ENCODE assay signal across 8 cellular contexts in genomic region chr20:20237093-20237959, GRCh38.
DNase-seq lines count a peak whose midpoint lies in the region; ATAC-seq lines count a peak whose summit lies in the region.

No MANE protein-coding gene starts in this region.

- H3K4me1 ChIP-seq in adipocyte (ENCODE audit: control insufficient read depth, insufficient read depth, low read length), result no peaks in the 10 kb centered on the region

- H3K9me3 ChIP-seq in adipocyte (ENCODE audit: control insufficient read depth, low read length), result no peaks in the 10 kb centered on the region

- ATAC-seq in HG02642 (IDR thresholded peaks at IDR 0.05; ENCODE audit: poor library complexity, unreplicated experiment) (peak; percentile 73), HG03196 (IDR thresholded peaks at IDR 0.05; ENCODE audit: unreplicated experiment) (no peak)

- no peak overlapping the region for H3K4me3 ChIP-seq in adipocyte (ENCODE audit: low read length)

- peaks cover 21% of the 10 kb centered on the region for H3K27me3 ChIP-seq in adipocyte (replicated peaks; ENCODE audit: control insufficient read depth, insufficient read depth, low read length)

- H3K9ac ChIP-seq in adipocyte (ENCODE audit: low read length), result no peak overlapping the region

- peak; percentile 11 for DNase-seq in activated T-cell treated with anti-CD3 and anti-CD28 coated beads for 48 hours (ENCODE audit: low read depth)
- DNase-seq in activated T-cell treated with anti-CD3 and anti-CD28 coated beads for 4 hours, result no peak
- peak; percentile 20 for DNase-seq in NCI-H446 treated with DMSO at 0.1 percent for 48 hours (lab: John Stamatoyannopoulos, UW)
- DNase-seq in adipocyte (ENCODE audit: low read depth), result peak; percentile 58
- peak; percentile 57 for DNase-seq in hepatic stellate cell (ENCODE audit: low spot score)
- DNase-seq in stimulated activated CD4-positive, alpha-beta T cell treated with anti-CD3 and anti-CD28 coated beads, Interleukin-15, amount 100 ng/mL, for 24 hours, result peak; percentile 47

- H3K36me3 ChIP-seq in adipocyte (ENCODE audit: control insufficient read depth, insufficient read depth, low read length, severe bottlenecking), result no peaks in the 10 kb centered on the region
